Comparison of ENCODE assay signal across 8 cellular contexts in genomic region chr5:39714036-39714698, GRCh38.
DNase-seq lines count a peak whose midpoint lies in the region; ATAC-seq, FAIRE-seq and TF ChIP-seq lines count a peak whose summit lies in the region.

No MANE protein-coding gene starts in this region.

- H3K79me2 ChIP-seq in PC-9 (ENCODE audit: low read depth) (no peaks in the 10 kb centered on the region), K562 (ENCODE audit: control insufficient read depth, insufficient read depth, low read length) (no peaks in the 10 kb centered on the region)

- no peak overlapping the region for H3K9ac ChIP-seq in K562 (ENCODE audit: insufficient read depth in 1 of 2, low read depth in 2 of 2, low read length in 2 of 2)

- H3K9me3 Mint-ChIP-seq in HFFc6 (no peaks in the 10 kb centered on the region), immature natural killer cell (no peaks in the 10 kb centered on the region)
- H3K9me3 Mint-ChIP-seq in activated T-helper 17 cell treated with anti-CD3 and anti-CD28 coated beads, Interleukin-2, amount 50 U/mL, for 72 hours: no peaks in the 10 kb centered on the region

- no peaks in the 10 kb centered on the region; the same call in 1 of the 2 replicates for H3K9me3 ChIP-seq in PC-9 (ENCODE audit: insufficient read depth, low read depth)
- H3K9me3 ChIP-seq in K562 (replicated peaks; ENCODE audit: control insufficient read depth, insufficient read depth, low read depth, low read length): no peaks in the 10 kb centered on the region

- FAIRE-seq in K562 (lab: Jason Lieb, UNC): no peak

- H3K4me2 ChIP-seq in PC-9 (no peak overlapping the region), K562 (ENCODE audit: insufficient read depth, low read length) (no peak overlapping the region)

- H3K27me3 Mint-ChIP-seq in HFFc6 (ENCODE audit: insufficient read depth) (peaks cover 4% of the 10 kb centered on the region; the same call in 1 of the 2 replicates), immature natural killer cell (ENCODE audit: low read depth in 3 of 3) (peaks cover 0 to 3% (median 0%) of the 10 kb centered on the region in 3 donors)
- peaks cover 3% of the 10 kb centered on the region for H3K27me3 Mint-ChIP-seq in activated T-helper 17 cell treated with anti-CD3 and anti-CD28 coated beads, Interleukin-2, amount 50 U/mL, for 72 hours

- TF ChIP-seq EP300 in K562 (IDR thresholded peaks at IDR 0.05; ENCODE audit: low read length): no peak

- H3K36me3 ChIP-seq in PC-9 (ENCODE audit: low read depth) (no peaks in the 10 kb centered on the region), K562 (ENCODE audit: control insufficient read depth, insufficient read depth, low read length) (no peaks in the 10 kb centered on the region)

- CTCF ChIA-PET in PC-9 (lab: Charles Lee): interaction anchor here (0.6 to 1.0 kb wide), 4 partner anchors 20 to 969 kb away, joined by 3 to 21 read pairs (median 4); no protein-coding TSS in a partner anchor
- CTCF ChIA-PET in K562 (lab: Yijun Ruan, JAX; ENCODE audit: low intra/inter-chr PET ratio): interaction anchor here (0.6 to 1.7 kb wide), 4 partner anchors 136 to 1165 kb away, joined by 3 to 12 read pairs (median 4); no protein-coding TSS in a partner anchor

- H3K4me1 Mint-ChIP-seq in HFFc6 (ENCODE audit: low read depth) (peaks cover 27% of the 10 kb centered on the region; the same call in 1 of the 2 replicates), immature natural killer cell (no peaks in the 10 kb centered on the region)
- no peaks in the 10 kb centered on the region for H3K4me1 Mint-ChIP-seq in activated T-helper 17 cell treated with anti-CD3 and anti-CD28 coated beads, Interleukin-2, amount 50 U/mL, for 72 hours

- H3K27ac Mint-ChIP-seq in HFFc6 (no peak overlapping the region), immature natural killer cell (no peak overlapping the region)
- H3K27ac Mint-ChIP-seq in activated T-helper 17 cell treated with anti-CD3 and anti-CD28 coated beads, Interleukin-2, amount 50 U/mL, for 72 hours: no peak overlapping the region

- TF ChIP-seq CTCF in HFFc6 (IDR thresholded peaks at IDR 0.05) (peak; percentile 89), PC-9 (conservative IDR thresholded peaks at IDR 0.05) (peak; percentile 87), K562 (IDR thresholded peaks at IDR 0.05 in 2 of 3, conservative IDR thresholded peaks at IDR 0.05 in 1 of 3; ENCODE audit: insufficient read depth in 2 of 3, low read depth in 1 of 3, low read length in 3 of 3) (peak; percentile 39 to 75 (median 51); a peak in 5 of 6 replicates)

- H4K20me1 ChIP-seq in PC-9 (ENCODE audit: insufficient read depth) (no peaks in the 10 kb centered on the region), K562 (replicated peaks; ENCODE audit: control insufficient read depth, insufficient read depth, low read length) (no peaks in the 10 kb centered on the region)

- peaks cover 3% of the 10 kb centered on the region; the same call in 1 of the 2 replicates for H3F3A ChIP-seq in PC-9 (ENCODE audit: insufficient read depth, low read depth)

- no peak overlapping the region for H3K4me3 Mint-ChIP-seq in HFFc6
- no peak overlapping the region for H3K4me3 Mint-ChIP-seq in immature natural killer cell
- no peak overlapping the region for H3K4me3 Mint-ChIP-seq in activated T-helper 17 cell treated with anti-CD3 and anti-CD28 coated beads, Interleukin-2, amount 50 U/mL, for 72 hours

- H3K27ac ChIP-seq in PC-9: peak overlapping the region; percentile 60
- no peak overlapping the region for H3K27ac ChIP-seq in K562 (ENCODE audit: extremely low read depth, low read depth, low read length)

- in situ Hi-C loops in Caki2 (cut with HindIII; ENCODE audit: low pct_unique_long_range_greater_than_20kb, low sequenced_read_pairs) (no loop called here), K562 (cut with MboI) (loop anchor here (10.0 kb wide), 1 partner anchor 991 kb away; no protein-coding TSS in a partner anchor)

- intact Hi-C loops in PC-9 (cut with micrococcal nuclease; ENCODE audit: unreplicated experiment) (loop anchor here (1.0 to 10.0 kb wide), 11 partner anchors 65 to 1165 kb away; no protein-coding TSS in a partner anchor), K562 (cut with micrococcal nuclease) (loop anchor here (1.0 to 10.0 kb wide), 4 partner anchors 233 to 1161 kb away; no protein-coding TSS in a partner anchor)

- H3K9me2 ChIP-seq in PC-9 (ENCODE audit: insufficient read depth): 0 out of 2 replicates have a peak, but pooled peaks cover 5% of the 10 kb centered on the region

- H2AFZ ChIP-seq in PC-9 (no peak overlapping the region), K562 (ENCODE audit: low read depth, low read length) (no peak overlapping the region)

- DNase-seq in Caki2 (ENCODE audit: low read depth): peak; percentile 58
- DNase-seq in HFFc6: peak; percentile 49
- peak; percentile 63 to 74 for DNase-seq in PC-9
- peak; percentile 24 to 64 (median 34) for DNase-seq in K562 (ENCODE audit: extremely low read depth in 1 of 4, low spot score in 3 of 4)
- peak in 2 of 3 donors; percentile 11 to 34 for DNase-seq in immature natural killer cell
- DNase-seq in stimulated activated CD4-positive, alpha-beta T cell treated with anti-CD3 and anti-CD28 coated beads, Interleukin-15, amount 100 ng/mL, for 24 hours: peak; percentile 33

- no peak overlapping the region for H3K4me3 ChIP-seq in PC-9
- H3K4me3 ChIP-seq in K562: no peak overlapping the region

- 0% methylated on average over 2 of the region's 2 CpGs for WGBS in K562 (ENCODE audit: insufficient coverage, low coverage, missing lambda C conversion rate)

- TF ChIP-seq POLR2A in K562 (conservative IDR thresholded peaks at IDR 0.05): no peak

- no peaks in the 10 kb centered on the region for H3K27me3 ChIP-seq in PC-9 (ENCODE audit: insufficient read depth, low read depth)
- H3K27me3 ChIP-seq in K562 (ENCODE audit: control insufficient read depth in 2 of 2, insufficient read depth in 2 of 2, low read length in 2 of 2): no peaks in the 10 kb centered on the region

- BruUV-seq in PC-9 (replicated peaks; lab: Mats Ljungman, UMichigan) (no TSS peak), K562 (replicated peaks; lab: Mats Ljungman, UMichigan) (no TSS peak)

- H3K4me1 ChIP-seq in PC-9 (replicated peaks; ENCODE audit: insufficient read depth): peaks cover 8% of the 10 kb centered on the region; the same call in 1 of the 2 replicates
- no peaks in the 10 kb centered on the region for H3K4me1 ChIP-seq in K562 (replicated peaks in 1 of 2; ENCODE audit: control insufficient read depth in 2 of 2, insufficient read depth in 2 of 2, low read length in 2 of 2)

- POLR2A ChIA-PET in PC-9 (lab: Charles Lee; ENCODE audit: unreplicated experiment) (interaction anchor here (0.5 to 0.7 kb wide), 2 partner anchors 77 to 1025 kb away, joined by 4 to 6 read pairs; no protein-coding TSS in a partner anchor), K562 (lab: Yijun Ruan, JAX) (no interaction called here)

- H3K36me3 Mint-ChIP-seq in HFFc6 (ENCODE audit: low read depth): no peaks in the 10 kb centered on the region
- H3K36me3 Mint-ChIP-seq in immature natural killer cell: no peaks in the 10 kb centered on the region
- no peaks in the 10 kb centered on the region for H3K36me3 Mint-ChIP-seq in activated T-helper 17 cell treated with anti-CD3 and anti-CD28 coated beads, Interleukin-2, amount 50 U/mL, for 72 hours (ENCODE audit: low read depth)

- no peaks in the 10 kb centered on the region for H3K9me1 ChIP-seq in K562 (ENCODE audit: control insufficient read depth, insufficient read depth, low read length)

- ATAC-seq in K562: peak; percentile 72
- no peak for ATAC-seq in HG03442 (IDR thresholded peaks at IDR 0.05; ENCODE audit: unreplicated experiment)
- no peak for ATAC-seq in activated T-helper 17 cell treated with anti-CD3 and anti-CD28 coated beads, Interleukin-2, amount 50 U/mL, for 72 hours (replicated peaks)

- peak; percentile 76 to 79 for TF ChIP-seq RAD21 in K562 (CRISPR knock-in tag; conservative IDR thresholded peaks at IDR 0.05 in 1 of 2, IDR thresholded peaks at IDR 0.05 in 1 of 2)

TF ChIP-seq in K562, 482 proteins besides CTCF, POLR2A, EP300 and RAD21 (continues in another document):
- TF ChIP-seq ZNF316 (IDR thresholded peaks at IDR 0.05) (peak; percentile 47; the same call in 1 of the 2 replicates), SMC3 (conservative IDR thresholded peaks at IDR 0.05; ENCODE audit: insufficient read depth, low read depth, low read length) (peak; percentile 43; the same call in 1 of the 2 replicates), ESRRB (CRISPR knock-in tag; IDR thresholded peaks at IDR 0.05; ENCODE audit: borderline replicate concordance) (no peak), SOX6 (IDR thresholded peaks at IDR 0.05) (no peak)
- TF ChIP-seq, protein P1, sequence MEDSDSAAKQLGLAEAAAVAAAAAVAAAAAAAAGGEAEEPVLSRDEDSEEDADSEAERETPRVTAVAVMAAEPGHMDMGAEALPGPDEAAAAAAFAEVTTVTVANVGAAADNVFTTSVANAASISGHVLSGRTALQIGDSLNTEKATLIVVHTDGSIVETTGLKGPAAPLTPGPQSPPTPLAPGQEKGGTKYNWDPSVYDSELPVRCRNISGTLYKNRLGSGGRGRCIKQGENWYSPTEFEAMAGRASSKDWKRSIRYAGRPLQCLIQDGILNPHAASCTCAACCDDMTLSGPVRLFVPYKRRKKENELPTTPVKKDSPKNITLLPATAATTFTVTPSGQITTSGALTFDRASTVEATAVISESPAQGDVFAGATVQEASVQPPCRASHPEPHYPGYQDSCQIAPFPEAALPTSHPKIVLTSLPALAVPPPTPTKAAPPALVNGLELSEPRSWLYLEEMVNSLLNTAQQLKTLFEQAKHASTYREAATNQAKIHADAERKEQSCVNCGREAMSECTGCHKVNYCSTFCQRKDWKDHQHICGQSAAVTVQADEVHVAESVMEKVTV (CRISPR knock-in tag; IDR thresholded peaks at IDR 0.05): peak; percentile 16; the same call in 1 of the 2 replicates
